2 cellular contexts compared by ENCODE assay signal in the genomic region with DNA sequence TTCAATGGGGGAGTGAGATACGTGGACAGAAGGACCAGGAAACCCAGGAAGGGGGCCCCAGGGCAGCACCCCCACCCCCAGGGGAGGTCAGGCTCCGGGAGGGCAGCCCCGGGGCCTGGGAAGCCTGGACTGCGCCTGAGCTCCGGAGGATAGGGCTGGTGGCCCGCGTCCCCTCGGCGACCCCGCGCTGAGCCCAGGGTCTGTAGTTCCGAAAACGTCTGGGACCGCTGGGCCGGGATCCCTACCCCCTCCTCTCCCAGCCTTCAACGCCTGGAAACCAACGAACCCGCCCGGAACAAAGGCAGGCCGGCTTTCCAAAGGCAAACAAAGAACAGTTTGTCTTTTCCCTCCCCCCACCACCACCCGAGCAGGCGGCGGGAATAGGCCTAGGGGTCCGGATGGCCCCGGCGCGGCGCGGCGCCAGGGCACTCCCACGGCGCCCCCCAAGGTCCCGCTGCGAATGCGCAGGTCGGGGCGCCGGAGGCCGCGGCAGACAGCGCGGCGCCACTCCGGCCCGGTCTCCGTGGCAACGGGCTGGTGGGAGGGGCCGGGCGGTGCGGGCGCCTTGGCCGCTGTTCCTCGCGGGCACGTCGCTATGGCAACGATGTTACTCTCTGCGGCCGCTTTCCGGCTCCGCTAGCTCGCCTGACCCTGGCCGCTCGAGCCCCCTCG.
TF ChIP-seq lines count a peak whose summit lies in the region.

No MANE protein-coding gene starts in this region.

TF ChIP-seq in HCT116, 20 proteins besides CTCF, POLR2A, EP300 and RAD21:
- TF ChIP-seq ELF1 (IDR thresholded peaks at IDR 0.05; ENCODE audit: borderline replicate concordance, low read depth) (no peak), CEBPB (IDR thresholded peaks at IDR 0.05; ENCODE audit: low read depth) (no peak), EZH2 (IDR thresholded peaks at IDR 0.05) (no peak), JUND (IDR thresholded peaks at IDR 0.05) (no peak), SP1 (IDR thresholded peaks at IDR 0.05; ENCODE audit: low read depth) (no peak), YY1 (IDR thresholded peaks at IDR 0.05; ENCODE audit: extremely low read depth, insufficient replicate concordance, low read depth, low read length) (no peak), EGR1 (IDR thresholded peaks at IDR 0.05; ENCODE audit: low read depth) (no peak), CBX3 (IDR thresholded peaks at IDR 0.05; ENCODE audit: low read depth) (no peak), SRF (IDR thresholded peaks at IDR 0.05; ENCODE audit: low read depth) (no peak), ZBTB33 (IDR thresholded peaks at IDR 0.05; ENCODE audit: extremely low read depth, insufficient replicate concordance, low read length) (no peak), ZNF274 (IDR thresholded peaks at IDR 0.05; ENCODE audit: low read depth, low read length) (no peak), POLR2AphosphoS5 (IDR thresholded peaks at IDR 0.05; ENCODE audit: low read depth, low read length) (peak; percentile 53; the same call in 1 of the 2 replicates), TCF7L2 (IDR thresholded peaks at IDR 0.05; ENCODE audit: borderline replicate concordance, extremely low read depth, insufficient read depth, insufficient read length) (peak; percentile 91), REST (IDR thresholded peaks at IDR 0.05; ENCODE audit: low read depth) (no peak), ATF3 (IDR thresholded peaks at IDR 0.05) (no peak), MAX (IDR thresholded peaks at IDR 0.05) (no peak), EZH2phosphoT487 (IDR thresholded peaks at IDR 0.05; ENCODE audit: borderline replicate concordance) (no peak), ZFX (IDR thresholded peaks at IDR 0.05) (peak; percentile 55; the same call in 1 of the 2 replicates), FOSL1 (IDR thresholded peaks at IDR 0.05; ENCODE audit: low read depth) (no peak), SIN3A (IDR thresholded peaks at IDR 0.05; ENCODE audit: low read depth) (no peak)
TF ChIP-seq in HCT116: peak in this region for 3.

TF ChIP-seq in GM12878, 131 proteins besides CTCF, POLR2A, EP300 and RAD21 (continues in another document):
- TF ChIP-seq RBBP5 (conservative IDR thresholded peaks at IDR 0.05): no peak
- TF ChIP-seq, protein P1, sequence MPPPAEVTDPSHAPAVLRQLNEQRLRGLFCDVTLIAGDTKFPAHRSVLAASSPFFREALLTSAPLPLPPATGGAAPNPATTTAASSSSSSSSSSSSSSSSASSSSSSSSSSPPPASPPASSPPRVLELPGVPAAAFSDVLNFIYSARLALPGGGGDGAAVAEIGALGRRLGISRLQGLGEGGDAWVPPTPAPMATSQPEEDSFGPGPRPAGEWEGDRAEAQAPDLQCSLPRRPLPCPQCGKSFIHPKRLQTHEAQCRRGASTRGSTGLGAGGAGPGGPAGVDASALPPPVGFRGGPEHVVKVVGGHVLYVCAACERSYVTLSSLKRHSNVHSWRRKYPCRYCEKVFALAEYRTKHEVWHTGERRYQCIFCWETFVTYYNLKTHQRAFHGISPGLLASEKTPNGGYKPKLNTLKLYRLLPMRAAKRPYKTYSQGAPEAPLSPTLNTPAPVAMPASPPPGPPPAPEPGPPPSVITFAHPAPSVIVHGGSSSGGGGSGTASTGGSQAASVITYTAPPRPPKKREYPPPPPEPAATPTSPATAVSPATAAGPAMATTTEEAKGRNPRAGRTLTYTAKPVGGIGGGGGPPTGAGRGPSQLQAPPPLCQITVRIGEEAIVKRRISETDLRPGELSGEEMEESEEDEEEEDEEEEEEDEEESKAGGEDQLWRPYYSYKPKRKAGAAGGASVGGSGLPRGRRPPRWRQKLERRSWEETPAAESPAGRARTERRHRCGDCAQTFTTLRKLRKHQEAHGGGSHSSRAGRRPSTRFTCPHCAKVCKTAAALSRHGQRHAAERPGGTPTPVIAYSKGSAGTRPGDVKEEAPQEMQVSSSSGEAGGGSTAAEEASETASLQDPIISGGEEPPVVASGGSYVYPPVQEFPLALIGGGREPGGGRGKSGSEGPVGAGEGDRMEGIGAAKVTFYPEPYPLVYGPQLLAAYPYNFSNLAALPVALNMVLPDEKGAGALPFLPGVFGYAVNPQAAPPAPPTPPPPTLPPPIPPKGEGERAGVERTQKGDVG (CRISPR knock-in tag; IDR thresholded peaks at IDR 0.05): no peak
- TF ChIP-seq KDM1A (IDR thresholded peaks at IDR 0.05; ENCODE audit: borderline replicate concordance): no peak
- no peak for TF ChIP-seq ZSCAN29 (IDR thresholded peaks at IDR 0.05)
- TF ChIP-seq SREBF2 (IDR thresholded peaks at IDR 0.05; ENCODE audit: low read length): no peak
- TF ChIP-seq BMI1 (IDR thresholded peaks at IDR 0.05; ENCODE audit: borderline replicate concordance): peak; percentile 90
- TF ChIP-seq ZBED1 (IDR thresholded peaks at IDR 0.05; ENCODE audit: borderline replicate concordance): no peak
- no peak for TF ChIP-seq CBFB (IDR thresholded peaks at IDR 0.05; ENCODE audit: low read depth)
- TF ChIP-seq SRF (IDR thresholded peaks at IDR 0.05; ENCODE audit: low read depth in 2 of 2, low read length in 2 of 2): no peak
- TF ChIP-seq NR2C2 (IDR thresholded peaks at IDR 0.05; ENCODE audit: borderline replicate concordance, control insufficient read depth, insufficient read length, low read depth): no peak
- TF ChIP-seq ESRRA (IDR thresholded peaks at IDR 0.05; ENCODE audit: low read length): no peak
- no peak for TF ChIP-seq CHD1 (IDR thresholded peaks at IDR 0.05; ENCODE audit: low read depth, low read length)
- TF ChIP-seq POU2F2 (IDR thresholded peaks at IDR 0.05; ENCODE audit: borderline replicate concordance, low read depth, low read length): no peak
- no peak for TF ChIP-seq RAD51 (IDR thresholded peaks at IDR 0.05)
- peak; percentile 66 for TF ChIP-seq DPF2 (IDR thresholded peaks at IDR 0.05)
- peak; percentile 24; the same call in 1 of the 2 replicates for TF ChIP-seq IKZF1 (conservative IDR thresholded peaks at IDR 0.05)
- TF ChIP-seq CREM (IDR thresholded peaks at IDR 0.05; ENCODE audit: low read depth): no peak
- TF ChIP-seq CBX3 (IDR thresholded peaks at IDR 0.05; ENCODE audit: borderline replicate concordance, low read depth): no peak
- TF ChIP-seq STAT3 (IDR thresholded peaks at IDR 0.05; ENCODE audit: low read depth, low read length): no peak
- TF ChIP-seq HSF1 (IDR thresholded peaks at IDR 0.05; ENCODE audit: low read depth, low read length): no peak
- TF ChIP-seq NR2F1 (conservative IDR thresholded peaks at IDR 0.05): 0 out of 2 replicates have a peak, but pooled peaks have one; percentile 21
- no peak for TF ChIP-seq ZNF24 (IDR thresholded peaks at IDR 0.05)
- TF ChIP-seq CEBPZ (IDR thresholded peaks at IDR 0.05; ENCODE audit: low read depth, low read length): no peak
- TF ChIP-seq NFIC (IDR thresholded peaks at IDR 0.05; ENCODE audit: low read depth, low read length): no peak
- TF ChIP-seq E2F8 (IDR thresholded peaks at IDR 0.05; ENCODE audit: low read depth, partially characterized antibody): no peak
- TF ChIP-seq KAT2A (conservative IDR thresholded peaks at IDR 0.05; ENCODE audit: control insufficient read depth, low read depth, low read length): no peak
- peak; percentile 82 for TF ChIP-seq MXI1 (IDR thresholded peaks at IDR 0.05; ENCODE audit: low read depth, low read length)
- TF ChIP-seq ETV6 (conservative IDR thresholded peaks at IDR 0.05 in 1 of 2, IDR thresholded peaks at IDR 0.05 in 1 of 2; ENCODE audit: borderline replicate concordance in 1 of 2, low read depth in 1 of 2): no peak
- TF ChIP-seq BHLHE40 (IDR thresholded peaks at IDR 0.05; ENCODE audit: borderline replicate concordance in 1 of 2, low read depth in 2 of 2, low read length in 1 of 2): peak in 1 of 2 experiments; percentile 20; a peak in 1 of 4 replicates
- TF ChIP-seq SIN3A (IDR thresholded peaks at IDR 0.05; ENCODE audit: low read depth, low read length): no peak
- no peak for TF ChIP-seq ZNF274 (IDR thresholded peaks at IDR 0.05; ENCODE audit: insufficient read depth, insufficient read length)
- TF ChIP-seq, protein P2, sequence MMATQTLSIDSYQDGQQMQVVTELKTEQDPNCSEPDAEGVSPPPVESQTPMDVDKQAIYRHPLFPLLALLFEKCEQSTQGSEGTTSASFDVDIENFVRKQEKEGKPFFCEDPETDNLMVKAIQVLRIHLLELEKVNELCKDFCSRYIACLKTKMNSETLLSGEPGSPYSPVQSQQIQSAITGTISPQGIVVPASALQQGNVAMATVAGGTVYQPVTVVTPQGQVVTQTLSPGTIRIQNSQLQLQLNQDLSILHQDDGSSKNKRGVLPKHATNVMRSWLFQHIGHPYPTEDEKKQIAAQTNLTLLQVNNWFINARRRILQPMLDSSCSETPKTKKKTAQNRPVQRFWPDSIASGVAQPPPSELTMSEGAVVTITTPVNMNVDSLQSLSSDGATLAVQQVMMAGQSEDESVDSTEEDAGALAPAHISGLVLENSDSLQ (IDR thresholded peaks at IDR 0.05): peak; percentile 76
- 0 out of 2 replicates have a peak, but pooled peaks have one; percentile 8 for TF ChIP-seq NRF1 (conservative IDR thresholded peaks at IDR 0.05; ENCODE audit: low read depth, low read length)
- TF ChIP-seq CHD4 (IDR thresholded peaks at IDR 0.05): no peak
- TF ChIP-seq PBX3 (IDR thresholded peaks at IDR 0.05; ENCODE audit: insufficient replicate concordance, low read depth, low read length): peak; percentile 75
- TF ChIP-seq ZNF207 (IDR thresholded peaks at IDR 0.05; ENCODE audit: borderline replicate concordance): no peak
- no peak for TF ChIP-seq NKRF (conservative IDR thresholded peaks at IDR 0.05)
- TF ChIP-seq ZNF622 (IDR thresholded peaks at IDR 0.05): no peak
